8 cellular contexts compared by ENCODE assay signal in genomic region chr11:116786966-116787365, GRCh38. TPM values are rescaled to one million over a fixed set of nuclear protein-coding genes. Genes with fewer than 3 reads are reported as not detected.
DNase-seq lines count a peak whose midpoint lies in the region; ATAC-seq and TF ChIP-seq lines count a peak whose summit lies in the region.

No MANE protein-coding gene starts in this region.

- H3K27ac ChIP-seq in BLaER1 treated with 17β-estradiol and CSF1 and Interleukin-3, amounts not matched to agents 10 nM and 100 nM = peak overlapping the region; percentile 77 to 88 (median 83); a peak in 20 of 22 replicates
- H3K27ac ChIP-seq in effector memory CD4-positive, alpha-beta T cell (ENCODE audit: insufficient read depth, low read length, poor library complexity, severe bottlenecking) = peak overlapping the region; percentile 85
- peak overlapping the region; percentile 41 for H3K27ac ChIP-seq in neural cell (ENCODE audit: low read length)

- peaks cover 46 to 52% (median 50%) of the 10 kb centered on the region in 11 experiments for H3K36me3 ChIP-seq in BLaER1 treated with 17β-estradiol and CSF1 and Interleukin-3, amounts not matched to agents 10 nM and 100 nM
- peaks cover 38% of the 10 kb centered on the region; the same call in 1 of the 2 replicates for H3K36me3 ChIP-seq in Loucy (ENCODE audit: insufficient read depth, low read length)
- H3K36me3 ChIP-seq in effector memory CD4-positive, alpha-beta T cell (ENCODE audit: control insufficient read depth, insufficient read depth, low read length) = peaks cover 45% of the 10 kb centered on the region
- H3K36me3 ChIP-seq in neural cell (ENCODE audit: insufficient read depth, low read length) = no peaks in the 10 kb centered on the region

- H3K27me3 ChIP-seq in BLaER1 treated with 17β-estradiol and CSF1 and Interleukin-3, amounts not matched to agents 10 nM and 100 nM = no peaks in the 10 kb centered on the region
- H3K27me3 ChIP-seq in Loucy (ENCODE audit: insufficient read depth, low read length, poor library complexity, severe bottlenecking) (no peaks in the 10 kb centered on the region), neural cell (ENCODE audit: insufficient read depth, low read depth, low read length) (no peaks in the 10 kb centered on the region)
- no peaks in the 10 kb centered on the region for H3K27me3 ChIP-seq in effector memory CD4-positive, alpha-beta T cell (replicated peaks; ENCODE audit: control insufficient read depth, insufficient read depth, low read length, poor library complexity, severe bottlenecking)

- TF ChIP-seq EP300 in neural cell (conservative IDR thresholded peaks at IDR 0.05; ENCODE audit: poor library complexity, severe bottlenecking) = no peak

- peak overlapping the region; percentile 84 to 95 (median 90) for H3K9ac ChIP-seq in BLaER1 treated with 17β-estradiol and CSF1 and Interleukin-3, amounts not matched to agents 10 nM and 100 nM
- H3K9ac ChIP-seq in Loucy (ENCODE audit: low read depth, low read length, poor library complexity, severe bottlenecking) (peak overlapping the region; percentile 90), neural cell (ENCODE audit: low read length) (peak overlapping the region; percentile 82)

- H3K9me3 ChIP-seq in BLaER1 treated with 17β-estradiol and CSF1 and Interleukin-3, amounts not matched to agents 10 nM and 100 nM (replicated peaks in 1 of 11) = no peaks in the 10 kb centered on the region
- H3K9me3 ChIP-seq in Loucy (ENCODE audit: insufficient read depth, low read depth, low read length) (no peaks in the 10 kb centered on the region), neural cell (ENCODE audit: low read length) (no peaks in the 10 kb centered on the region)
- H3K9me3 ChIP-seq in effector memory CD4-positive, alpha-beta T cell (ENCODE audit: control insufficient read depth, low read length) = no peaks in the 10 kb centered on the region

- H2AFZ ChIP-seq in Loucy (ENCODE audit: low read length) (no peak overlapping the region), neural cell (ENCODE audit: low read depth, low read length) (peak overlapping the region; percentile 97)

- no peaks in the 10 kb centered on the region for H3K9me2 ChIP-seq in Loucy (replicated peaks; ENCODE audit: low read depth, low read length)
- H3K9me2 ChIP-seq in neural cell (ENCODE audit: insufficient read depth, low read length) = no peaks in the 10 kb centered on the region

- H3K79me2 ChIP-seq in Loucy (ENCODE audit: insufficient read depth, low read length) (peaks cover 44% of the 10 kb centered on the region), neural cell (replicated peaks; ENCODE audit: insufficient read depth, low read length) (peaks cover 12% of the 10 kb centered on the region)

- TF ChIP-seq CTCF in Loucy (conservative IDR thresholded peaks at IDR 0.05; ENCODE audit: low read length) = no peak
- no peak for TF ChIP-seq CTCF in neural cell (IDR thresholded peaks at IDR 0.05; ENCODE audit: poor library complexity, severe bottlenecking)

- TF ChIP-seq RAD21 in neural cell (conservative IDR thresholded peaks at IDR 0.05) = no peak

- peak overlapping the region; percentile 87 to 98 (median 94) for H3K4me2 ChIP-seq in BLaER1 treated with 17β-estradiol and CSF1 and Interleukin-3, amounts not matched to agents 10 nM and 100 nM
- H3K4me2 ChIP-seq in Loucy (ENCODE audit: low read depth, low read length, poor library complexity, severe bottlenecking) (peak overlapping the region; percentile 96), neural cell (ENCODE audit: low read length) (peak overlapping the region; percentile 99)

- peaks cover 19 to 41% (median 29%) of the 10 kb centered on the region in 10 experiments for H3K4me1 ChIP-seq in BLaER1 treated with 17β-estradiol and CSF1 and Interleukin-3, amounts not matched to agents 10 nM and 100 nM
- peaks cover 27% of the 10 kb centered on the region for H3K4me1 ChIP-seq in Loucy (ENCODE audit: insufficient read depth, low read length, poor library complexity, severe bottlenecking)
- H3K4me1 ChIP-seq in effector memory CD4-positive, alpha-beta T cell (ENCODE audit: control insufficient read depth, insufficient read depth, low read length, poor library complexity, severe bottlenecking) = peaks cover 29% of the 10 kb centered on the region

- H3F3A ChIP-seq in Loucy (ENCODE audit: low read depth) (no peaks in the 10 kb centered on the region), neural cell (ENCODE audit: insufficient read depth, low read length, poor library complexity, severe bottlenecking) (no peaks in the 10 kb centered on the region)

- H3K4me3 ChIP-seq in BLaER1 treated with 17β-estradiol and CSF1 and Interleukin-3, amounts not matched to agents 10 nM and 100 nM = peak overlapping the region; percentile 81 to 98 (median 88)
- peak overlapping the region; percentile 99 for H3K4me3 ChIP-seq in Loucy (ENCODE audit: low read length, poor library complexity, severe bottlenecking)
- H3K4me3 ChIP-seq in effector memory CD4-positive, alpha-beta T cell (ENCODE audit: insufficient read depth, low read depth, low read length, poor library complexity, severe bottlenecking) = peak overlapping the region; percentile 88
- H3K4me3 ChIP-seq in neural cell (ENCODE audit: low read length) = peak overlapping the region; percentile 91

- no peak for DNase-seq in effector memory CD4-positive, alpha-beta T cell
- DNase-seq in AG08395 (ENCODE audit: low spot score) = no peak
- no peak for DNase-seq in inferior parietal cortex (ENCODE audit: extremely low spot score)
- no peak for DNase-seq in DMS153 (lab: John Stamatoyannopoulos, UW)

- no peak for ATAC-seq in esophagus mucosa

- H4K20me1 ChIP-seq in BLaER1 treated with 17β-estradiol and CSF1 and Interleukin-3, amounts not matched to agents 10 nM and 100 nM = peaks cover 0 to 50% (median 14%) of the 10 kb centered on the region in 11 experiments; a peak in 8 of 22 replicates
- H4K20me1 ChIP-seq in Loucy (ENCODE audit: insufficient read depth, low read length, poor library complexity, severe bottlenecking) (peaks cover 12% of the 10 kb centered on the region), neural cell (ENCODE audit: insufficient read depth) (no peaks in the 10 kb centered on the region)

TF ChIP-seq in neural cell, 6 proteins besides CTCF, POLR2A, EP300 and RAD21:
- TF ChIP-seq REST (IDR thresholded peaks at IDR 0.05; ENCODE audit: borderline replicate concordance) (no peak), TAF1 (IDR thresholded peaks at IDR 0.05; ENCODE audit: low read depth) (no peak)

RNA-seq across cellular contexts. Expression of gene ZPR1, which starts 0.9 kb away (rescaled TPM):
- polyA plus RNA-seq in neural cell = 34.5 and 64.7 TPM in 2 replicates
- 37.3 and 41.6 TPM in 2 replicates for polyA minus RNA-seq in neural cell
- 42.3 TPM for total RNA-seq in esophagus mucosa

RNA-seq across cellular contexts. Expression of gene APOA5, which starts 4.7 kb away (rescaled TPM):
- not detected in 2 replicates for polyA plus RNA-seq in neural cell
- not detected in 2 replicates for polyA minus RNA-seq in neural cell
- total RNA-seq in esophagus mucosa = not detected

RNA-seq across cellular contexts. Expression of gene BUD13, which starts 14.2 kb away (rescaled TPM):
- 19.1 and 20.5 TPM in 2 replicates for polyA plus RNA-seq in neural cell
- 22.6 and 25.6 TPM in 2 replicates for polyA minus RNA-seq in neural cell
- 9.1 TPM for total RNA-seq in esophagus mucosa

RNA-seq across cellular contexts. Expression of gene APOA4, which starts 36.1 kb away (rescaled TPM):
- polyA plus RNA-seq in neural cell = not detected in 2 replicates
- polyA minus RNA-seq in neural cell = not detected in 2 replicates
- not detected for total RNA-seq in esophagus mucosa

RNA-seq across cellular contexts. Expression of gene APOC3, which starts 42.7 kb away (rescaled TPM):
- not detected in 2 replicates for polyA plus RNA-seq in neural cell
- not detected in 2 replicates for polyA minus RNA-seq in neural cell
- 0.52 TPM for total RNA-seq in esophagus mucosa
